In the genomic region with DNA sequence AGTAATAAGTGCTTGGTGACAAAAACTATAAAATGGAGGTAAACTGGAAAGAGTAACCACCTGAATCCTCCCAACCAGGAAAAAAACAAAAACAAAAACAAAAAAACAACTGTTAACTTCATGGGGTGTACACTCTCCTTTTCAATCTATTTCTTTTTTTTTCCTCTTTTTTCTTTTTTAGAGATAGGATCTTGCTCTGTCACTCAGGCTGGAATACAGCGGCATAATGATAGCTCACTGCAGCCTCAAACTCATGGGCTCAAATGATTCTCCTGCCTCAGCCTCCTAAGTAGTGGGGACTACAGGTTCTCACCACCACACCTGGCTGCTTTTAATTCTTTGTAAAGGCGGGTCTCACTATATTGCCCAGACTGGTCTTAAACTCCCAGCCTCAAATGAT, we compare ENCODE assay signal across 26 cellular contexts.
DNase-seq lines count a peak whose midpoint lies in the region; ATAC-seq and TF ChIP-seq lines count a peak whose summit lies in the region.
"Had no signal": no experiment of that assay in that cellular context is flagged by ENCODE, and none has a peak within 500 bp of the region (broad histone marks: within the 10 kb centered on the region; RNA-seq: fewer than 3 reads in every experiment).

No MANE protein-coding gene starts in this region.

- H3K4me3 ChIP-seq in HUES64 (ENCODE audit: low read length) (no peak overlapping the region), osteoblast (ENCODE audit: insufficient read depth, low read length) (no peak overlapping the region)
- H3K4me3 ChIP-seq: ascending aorta, Peyer's patch had no signal

- H3K36me3 Mint-ChIP-seq in Calu3 (ENCODE audit: insufficient read depth, unreplicated experiment) (peaks cover 21% of the 10 kb centered on the region), brain (no peaks in the 10 kb centered on the region)
- H3K36me3 Mint-ChIP-seq: activated naive CD8-positive, alpha-beta T cell; naive thymus-derived CD8-positive, alpha-beta T cell had no signal

- H3K4me3 Mint-ChIP-seq in Calu3 (ENCODE audit: low read depth, unreplicated experiment) (no peak overlapping the region), brain (no peak overlapping the region)
- H3K4me3 Mint-ChIP-seq: activated CD8-positive, alpha-beta T cell treated with anti-CD3 and anti-CD28 coated beads for 36 hours; activated naive CD8-positive, alpha-beta T cell; central memory CD8-positive, alpha-beta T cell; naive thymus-derived CD8-positive, alpha-beta T cell had no signal

- BruUV-seq in Calu3 (replicated peaks; lab: Mats Ljungman, UMichigan): no TSS peak

- TF ChIP-seq CTCF in Calu3 (IDR thresholded peaks at IDR 0.05; ENCODE audit: unreplicated experiment) (no peak), brain (conservative IDR thresholded peaks at IDR 0.05) (no peak), osteoblast (IDR thresholded peaks at IDR 0.05; ENCODE audit: extremely low read depth, low read depth, low read length) (no peak), GM10248 (IDR thresholded peaks at IDR 0.05; ENCODE audit: control extremely low read depth, extremely low read depth, low read depth, missing control alignments) (no peak)

- H3K27me3 ChIP-seq in HUES64 (ENCODE audit: insufficient read depth, low read length) (no peaks in the 10 kb centered on the region), osteoblast (ENCODE audit: insufficient read depth, low read length) (no peaks in the 10 kb centered on the region)
- H3K27me3 ChIP-seq: ascending aorta, Peyer's patch had no signal

- H3K4me1 ChIP-seq in HUES64 (ENCODE audit: insufficient read depth, low read length) (peaks cover 52% of the 10 kb centered on the region), osteoblast (ENCODE audit: insufficient read depth, low read length) (peaks cover 32% of the 10 kb centered on the region)

- CTCF ChIA-PET in Calu3 (lab: Charles Lee): interaction anchor here (1.4 to 1.5 kb wide), 2 partner anchors 22 to 24 kb away, joined by 3 to 8 read pairs; no protein-coding TSS in a partner anchor
- CTCF ChIA-PET in GM10248 (lab: Yijun Ruan, JAX): no interaction called here

- H3K4me2 ChIP-seq in osteoblast (ENCODE audit: insufficient read depth, low read length): no peak overlapping the region

- no peak for DNase-seq in Calu3
- no peak for DNase-seq in osteoblast (ENCODE audit: insufficient read length, low spot score, missing footprints)
- no peak for DNase-seq in GM10248 (ENCODE audit: extremely low spot score)
- no peak for DNase-seq in NCI-H2227 (lab: John Stamatoyannopoulos, UW; ENCODE audit: unreplicated experiment)
- DNase-seq in stimulated activated CD8-positive, alpha-beta memory T cell treated with anti-CD3 and anti-CD28 coated beads, Interleukin-4, amount 100 ng/mL, for 48 hours: no peak
- DNase-seq: activated CD4-positive, alpha-beta T cell treated with anti-CD3 and anti-CD28 coated beads for 1 hour; activated CD8-positive, alpha-beta T cell treated with anti-CD3 and anti-CD28 coated beads for 36 hours; activated effector memory CD4-positive, alpha-beta T cell treated with Interleukin-2 at 50 U/mL for 16 hours; C1 segment of cervical spinal cord; COR-L47; DMS79; GF-D8; naive thymus-derived CD8-positive, alpha-beta T cell; NCI-H1105; NCI-H187 treated with DMSO at 0.1 percent for 48 hours; NCI-H526; NK-92 treated with Interleukin-12 subunit alpha and Interleukin-12 subunit beta, amount 100 ng/mL, for 24 hours; nucleus accumbens; Peyer's patch; SIG-M5 had no signal

- no peaks in the 10 kb centered on the region for H4K20me1 ChIP-seq in osteoblast (ENCODE audit: insufficient read depth, low read length)

- no peaks in the 10 kb centered on the region for H3K79me2 ChIP-seq in osteoblast (ENCODE audit: insufficient read depth, low read length)

- H3K27me3 Mint-ChIP-seq in Calu3 (ENCODE audit: unreplicated experiment) (no peaks in the 10 kb centered on the region), brain (no peaks in the 10 kb centered on the region)
- H3K27me3 Mint-ChIP-seq: activated naive CD8-positive, alpha-beta T cell; central memory CD8-positive, alpha-beta T cell; naive thymus-derived CD8-positive, alpha-beta T cell had no signal

- H3K27ac Mint-ChIP-seq in Calu3 (ENCODE audit: unreplicated experiment) (peak overlapping the region; percentile 95), brain (peak overlapping the region in 3 of 5 experiments; percentile 37 to 63 (median 48))
- H3K27ac Mint-ChIP-seq: activated CD8-positive, alpha-beta T cell treated with anti-CD3 and anti-CD28 coated beads for 36 hours; activated naive CD8-positive, alpha-beta T cell; naive thymus-derived CD8-positive, alpha-beta T cell had no signal

- intact Hi-C loops in Calu3 (cut with micrococcal nuclease; ENCODE audit: unreplicated experiment): loop anchor here (10.0 kb wide), 1 partner anchor 430 kb away; no protein-coding TSS in a partner anchor

- H3K9me3 Mint-ChIP-seq in Calu3 (ENCODE audit: low read depth, unreplicated experiment): no peaks in the 10 kb centered on the region
- peaks cover 0 to 2% (median 0%) of the 10 kb centered on the region in 5 experiments for H3K9me3 Mint-ChIP-seq in brain
- H3K9me3 Mint-ChIP-seq: activated CD8-positive, alpha-beta T cell treated with anti-CD3 and anti-CD28 coated beads for 36 hours; central memory CD8-positive, alpha-beta T cell; naive thymus-derived CD8-positive, alpha-beta T cell had no signal

- ATAC-seq in HG03025 (IDR thresholded peaks at IDR 0.05; ENCODE audit: low FRiP score, unreplicated experiment): no peak
- ATAC-seq: naive thymus-derived CD8-positive, alpha-beta T cell had no signal

- no peak overlapping the region for H3K9ac ChIP-seq in HUES64 (ENCODE audit: low read depth, low read length)

- H3K4me1 Mint-ChIP-seq in Calu3 (ENCODE audit: low read depth, unreplicated experiment): peaks cover 72% of the 10 kb centered on the region
- H3K4me1 Mint-ChIP-seq in brain: peaks cover 52% of the 10 kb centered on the region

- 95% methylated on average over 2 of the region's 2 CpGs for WGBS in HUES64

- H3K36me3 ChIP-seq in HUES64 (ENCODE audit: insufficient read depth, low read length) (no peaks in the 10 kb centered on the region), osteoblast (ENCODE audit: insufficient read depth, low read length) (no peaks in the 10 kb centered on the region)
- H3K36me3 ChIP-seq: ascending aorta, Peyer's patch had no signal

- H3K27ac ChIP-seq in HUES64 (ENCODE audit: low read depth, low read length) (peak overlapping the region; percentile 57; the same call in 1 of the 2 replicates), osteoblast (ENCODE audit: low read depth, low read length) (peak overlapping the region; percentile 98)
- H3K27ac ChIP-seq: ascending aorta, Peyer's patch had no signal

- H2AFZ ChIP-seq in osteoblast (ENCODE audit: low read length): no peak overlapping the region

- POLR2A ChIA-PET in GM10248 (lab: Yijun Ruan, JAX): no interaction called here

- H3K9me3 ChIP-seq in HUES64 (ENCODE audit: insufficient read depth, low read depth, low read length) (no peaks in the 10 kb centered on the region), osteoblast (ENCODE audit: low read depth, low read length) (no peaks in the 10 kb centered on the region)
- H3K9me3 ChIP-seq: ascending aorta, Peyer's patch had no signal
